In the genomic region with DNA sequence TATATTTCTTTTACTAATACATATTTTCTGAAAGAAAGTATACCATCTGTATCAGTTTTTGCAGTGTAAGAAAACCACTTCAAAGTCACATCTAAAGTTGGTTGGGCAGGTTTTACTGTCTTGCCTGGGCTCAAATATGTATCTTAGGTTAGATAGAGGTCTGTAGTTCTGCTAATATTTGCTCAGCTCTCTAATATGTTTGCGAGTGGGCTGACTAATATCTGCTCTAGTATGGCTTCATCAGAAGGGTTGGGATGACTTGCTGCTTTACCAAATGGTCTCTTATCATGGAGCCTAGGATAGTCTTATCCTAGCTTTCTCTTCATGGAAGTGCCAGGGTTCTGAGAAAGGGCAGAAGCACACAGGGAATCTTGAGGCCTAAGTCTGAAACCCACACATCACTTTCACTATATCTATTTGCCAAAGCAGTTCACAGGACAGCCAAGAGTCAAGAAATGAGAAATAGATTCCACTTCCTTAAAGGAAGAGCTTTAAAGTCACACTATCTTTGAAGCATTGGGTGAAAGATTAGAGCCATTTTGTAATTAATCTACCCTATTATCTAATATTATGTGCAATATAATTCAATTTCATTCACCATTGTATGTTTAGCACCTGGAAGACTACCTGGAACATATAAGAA, we compare ENCODE assay signal across 24 cellular contexts.
DNase-seq lines count a peak whose midpoint lies in the region; ATAC-seq, FAIRE-seq and TF ChIP-seq lines count a peak whose summit lies in the region.
"Had no signal": no experiment of that assay in that cellular context is flagged by ENCODE, and none has a peak within 500 bp of the region (broad histone marks: within the 10 kb centered on the region; RNA-seq: fewer than 3 reads in every experiment).

No MANE protein-coding gene starts in this region.

- H3K36me3 ChIP-seq in HepG2 (replicated peaks in 1 of 2; ENCODE audit: control insufficient read depth in 1 of 2, insufficient read depth in 2 of 2, low read length in 2 of 2) (no peaks in the 10 kb centered on the region), right lobe of liver (no peaks in the 10 kb centered on the region)
- H3K36me3 ChIP-seq: ovary, sigmoid colon had no signal

- H3K27ac ChIP-seq in HepG2 (ENCODE audit: extremely low read length, insufficient read depth, low read length): no peak overlapping the region
- H3K27ac ChIP-seq in right lobe of liver: no peak overlapping the region
- H3K27ac ChIP-seq: C4-2B, foreskin keratinocyte, ovary, sigmoid colon had no signal

- no peaks in the 10 kb centered on the region for H4K20me1 ChIP-seq in HepG2 (ENCODE audit: insufficient read depth, low read length)

- H3K4me1 Mint-ChIP-seq in stimulated activated memory B cell treated with anti-CD40 and anti-IgM and Interleukin-4, amounts not matched to agents 10 μg/mL and 1 μg/mL and 100 μg/mL, for 72 hours: no peaks in the 10 kb centered on the region
- no peaks in the 10 kb centered on the region for H3K4me1 Mint-ChIP-seq in T-helper 17 cell
- H3K4me1 Mint-ChIP-seq: activated CD4-positive, alpha-beta T cell treated with anti-CD3 and anti-CD28 coated beads for 36 hours; naive thymus-derived CD8-positive, alpha-beta T cell; stimulated activated naive B cell treated with anti-CD40 and anti-IgM and Interleukin-4, amounts not matched to agents 10 μg/mL and 1 μg/mL and 100 μg/mL, for 72 hours had no signal

- in situ Hi-C loops in HepG2 (cut with HindIII; ENCODE audit: extremely low pct_ligation_motif_present, low pct_unique_long_range_greater_than_20kb): loop anchor here (10.0 kb wide), 1 partner anchor 684 kb away; no protein-coding TSS in a partner anchor

- H3K4me1 ChIP-seq in HepG2 (ENCODE audit: insufficient read depth, low read length) (no peaks in the 10 kb centered on the region), right lobe of liver (no peaks in the 10 kb centered on the region)
- H3K4me1 ChIP-seq: foreskin keratinocyte, sigmoid colon had no signal

- H3K27ac Mint-ChIP-seq in stimulated activated memory B cell treated with anti-CD40 and anti-IgM and Interleukin-4, amounts not matched to agents 10 μg/mL and 1 μg/mL and 100 μg/mL, for 72 hours: no peak overlapping the region
- no peak overlapping the region for H3K27ac Mint-ChIP-seq in T-helper 17 cell
- H3K27ac Mint-ChIP-seq: activated CD4-positive, alpha-beta T cell treated with anti-CD3 and anti-CD28 coated beads for 36 hours; naive thymus-derived CD8-positive, alpha-beta T cell; stimulated activated naive B cell treated with anti-CD40 and anti-IgM and Interleukin-4, amounts not matched to agents 10 μg/mL and 1 μg/mL and 100 μg/mL, for 72 hours had no signal

- H3K9me3 ChIP-seq in HepG2 (ENCODE audit: low read length) (no peaks in the 10 kb centered on the region), right lobe of liver (no peaks in the 10 kb centered on the region), T-helper 17 cell (ENCODE audit: control insufficient read depth, low read length, poor library complexity, severe bottlenecking) (no peaks in the 10 kb centered on the region)
- H3K9me3 ChIP-seq: ovary, sigmoid colon had no signal

- H3K27me3 Mint-ChIP-seq in stimulated activated memory B cell treated with anti-CD40 and anti-IgM and Interleukin-4, amounts not matched to agents 10 μg/mL and 1 μg/mL and 100 μg/mL, for 72 hours: no peaks in the 10 kb centered on the region
- no peaks in the 10 kb centered on the region for H3K27me3 Mint-ChIP-seq in T-helper 17 cell
- H3K27me3 Mint-ChIP-seq: activated CD4-positive, alpha-beta T cell treated with anti-CD3 and anti-CD28 coated beads for 36 hours; naive thymus-derived CD8-positive, alpha-beta T cell; stimulated activated naive B cell treated with anti-CD40 and anti-IgM and Interleukin-4, amounts not matched to agents 10 μg/mL and 1 μg/mL and 100 μg/mL, for 72 hours had no signal

- no peak for FAIRE-seq in HepG2 (lab: Jason Lieb, UNC)
- no peak for FAIRE-seq in RCC 7860 (lab: Jason Lieb, UNC)

- no peak overlapping the region for H3K4me2 ChIP-seq in HepG2 (ENCODE audit: low read depth, low read length)

- 0% methylated on average over 1 of the region's 1 CpG for WGBS in HepG2 (ENCODE audit: low lambda C conversion rate)
- 55% methylated on average over 1 of the region's 1 CpG for WGBS in right lobe of liver (ENCODE audit: insufficient coverage, low coverage, low lambda C conversion rate, missing lambda C conversion rate)

- POLR2A ChIA-PET in HepG2 (lab: Yijun Ruan, JAX): no interaction called here

- H3K4me3 ChIP-seq in HepG2 (replicated peaks in 1 of 3; ENCODE audit: insufficient read depth in 1 of 3, low read depth in 2 of 3, low read length in 3 of 3) (no peak overlapping the region), right lobe of liver (no peak overlapping the region)
- H3K4me3 ChIP-seq: ovary, sigmoid colon had no signal

- no peaks in the 10 kb centered on the region for H3K27me3 ChIP-seq in HepG2 (ENCODE audit: control insufficient read depth in 1 of 2, insufficient read depth in 2 of 2, low read length in 2 of 2)
- no peaks in the 10 kb centered on the region for H3K27me3 ChIP-seq in right lobe of liver
- H3K27me3 ChIP-seq: foreskin keratinocyte, ovary, sigmoid colon had no signal

- no peak overlapping the region for H3K9ac ChIP-seq in HepG2 (ENCODE audit: insufficient read depth, low read depth, low read length)

- TF ChIP-seq POLR2A in HepG2 (IDR thresholded peaks at IDR 0.05; ENCODE audit: insufficient read depth in 1 of 2, low read depth in 2 of 2, low read length in 2 of 2): no peak
- no peak for TF ChIP-seq POLR2A in right lobe of liver (IDR thresholded peaks at IDR 0.05)

- H3K36me3 Mint-ChIP-seq in stimulated activated memory B cell treated with anti-CD40 and anti-IgM and Interleukin-4, amounts not matched to agents 10 μg/mL and 1 μg/mL and 100 μg/mL, for 72 hours: no peaks in the 10 kb centered on the region
- no peaks in the 10 kb centered on the region for H3K36me3 Mint-ChIP-seq in T-helper 17 cell (ENCODE audit: low read depth)
- H3K36me3 Mint-ChIP-seq: naive thymus-derived CD8-positive, alpha-beta T cell; stimulated activated naive B cell treated with anti-CD40 and anti-IgM and Interleukin-4, amounts not matched to agents 10 μg/mL and 1 μg/mL and 100 μg/mL, for 72 hours had no signal

- no peak for TF ChIP-seq EP300 in HepG2 (IDR thresholded peaks at IDR 0.05; ENCODE audit: low read depth in 2 of 2, low read length in 2 of 2)
- TF ChIP-seq EP300 in HepG2 (CRISPR knock-in tag; IDR thresholded peaks at IDR 0.05; ENCODE audit: borderline replicate concordance): no peak

- intact Hi-C loops in HepG2 (cut with micrococcal nuclease; ENCODE audit: unreplicated experiment) (no loop called here), right lobe of liver (cut with DNase I) (no loop called here)

- no TSS peak for BruUV-seq in HepG2 (replicated peaks; lab: Mats Ljungman, UMichigan)

- no peaks in the 10 kb centered on the region for H3K9me3 Mint-ChIP-seq in stimulated activated memory B cell treated with anti-CD40 and anti-IgM and Interleukin-4, amounts not matched to agents 10 μg/mL and 1 μg/mL and 100 μg/mL, for 72 hours
- H3K9me3 Mint-ChIP-seq: naive thymus-derived CD8-positive, alpha-beta T cell; stimulated activated naive B cell treated with anti-CD40 and anti-IgM and Interleukin-4, amounts not matched to agents 10 μg/mL and 1 μg/mL and 100 μg/mL, for 72 hours had no signal

- CTCF ChIA-PET in HepG2 (lab: Yijun Ruan, JAX; ENCODE audit: low intra/inter-chr PET ratio, low total read pairs): no interaction called here

- TF ChIP-seq CTCF in HepG2 (CRISPR knock-in tag; IDR thresholded peaks at IDR 0.05): no peak
- TF ChIP-seq CTCF in right lobe of liver (IDR thresholded peaks at IDR 0.05): no peak

- peak; percentile 2 for DNase-seq in HepG2 (ENCODE audit: low spot score)
- DNase-seq in right lobe of liver: no peak
- peak; percentile 32 for DNase-seq in NCI-H146 (lab: John Stamatoyannopoulos, UW)
- DNase-seq in RCC 7860 (ENCODE audit: low spot score): no peak
- DNase-seq in D341Med (ENCODE audit: low spot score): no peak
- DNase-seq in T-helper 17 cell: no peak
- DNase-seq: ACHN; activated CD4-positive, alpha-beta T cell treated with anti-CD3 and anti-CD28 coated beads for 36 hours; activated effector memory CD4-positive, alpha-beta T cell treated with Interleukin-2 at 50 U/mL for 16 hours; dermis blood vessel endothelial cell; DMS153; foreskin keratinocyte; H7; mesenchymal stem cell; naive thymus-derived CD8-positive, alpha-beta T cell; NCI-H1092 treated with DMSO at 0.1 percent for 48 hours; NCI-H2107; NCI-H82; ovary; sigmoid colon; stimulated activated naive B cell treated with anti-CD40 and anti-IgM and Interleukin-4, amounts not matched to agents 10 μg/mL and 1 μg/mL and 100 μg/mL, for 72 hours had no signal

- H3K79me2 ChIP-seq in HepG2 (ENCODE audit: insufficient read depth, low read length): no peaks in the 10 kb centered on the region

- no peak overlapping the region for H3K4me3 Mint-ChIP-seq in stimulated activated memory B cell treated with anti-CD40 and anti-IgM and Interleukin-4, amounts not matched to agents 10 μg/mL and 1 μg/mL and 100 μg/mL, for 72 hours
- no peak overlapping the region for H3K4me3 Mint-ChIP-seq in T-helper 17 cell
- H3K4me3 Mint-ChIP-seq: activated CD4-positive, alpha-beta T cell treated with anti-CD3 and anti-CD28 coated beads for 36 hours; naive thymus-derived CD8-positive, alpha-beta T cell; stimulated activated naive B cell treated with anti-CD40 and anti-IgM and Interleukin-4, amounts not matched to agents 10 μg/mL and 1 μg/mL and 100 μg/mL, for 72 hours had no signal

- no peak overlapping the region for H2AFZ ChIP-seq in HepG2 (ENCODE audit: low read length)

- no peak for TF ChIP-seq RAD21 in HepG2 (CRISPR knock-in tag; IDR thresholded peaks at IDR 0.05)

- ATAC-seq in HepG2 (no peak; the same call in 2 of the 3 replicates), right lobe of liver (no peak), HG02870 (IDR thresholded peaks at IDR 0.05; ENCODE audit: unreplicated experiment) (peak; percentile 56), T-helper 17 cell (no peak)
- peak; percentile 12 for ATAC-seq in stimulated activated memory B cell treated with anti-CD40 and anti-IgM and Interleukin-4, amounts not matched to agents 10 μg/mL and 1 μg/mL and 100 μg/mL, for 72 hours
- ATAC-seq: activated CD4-positive, alpha-beta T cell treated with anti-CD3 and anti-CD28 coated beads for 36 hours; foreskin keratinocyte; naive thymus-derived CD8-positive, alpha-beta T cell had no signal

TF ChIP-seq in HepG2, 621 proteins besides CTCF, POLR2A, EP300 and RAD21 (continues in another document):
- no peak for TF ChIP-seq PCBP2 (optimal IDR thresholded peaks at IDR 0.05; ENCODE audit: low read depth, low read length, poor library complexity, severe bottlenecking)

Comparison
In these comparisons a context has a peak if more than half of its experiments do, and no peak if none do; other contexts are left out.
1. DNase-seq: peak in HepG2 (single experiment) and NCI-H146 (single experiment); none in right lobe of liver (0 of 3), RCC 7860 (single experiment), D341Med (single experiment) and T-helper 17 cell (0 of 3).
2. ATAC-seq: peak in HG02870 (single experiment) and stimulated activated memory B cell treated with anti-CD40 and anti-IgM and Interleukin-4, amounts not matched to agents 10 μg/mL and 1 μg/mL and 100 μg/mL, for 72 hours (single experiment); none in HepG2 (single experiment), right lobe of liver (0 of 4) and T-helper 17 cell (single experiment).